In genomic region chr17:51251010-51251409, GRCh38 we compare ENCODE assay signal across 25 cellular contexts. TPM values are rescaled to one million over a fixed set of nuclear protein-coding genes. Genes with fewer than 3 reads are reported as not detected.
DNase-seq lines count a peak whose midpoint lies in the region; ATAC-seq and TF ChIP-seq lines count a peak whose summit lies in the region.
"Had no signal": no experiment of that assay in that cellular context is flagged by ENCODE, and none has a peak within 500 bp of the region (broad histone marks: within the 10 kb centered on the region; RNA-seq: fewer than 3 reads in every experiment).

No MANE protein-coding gene starts in this region.

- peak overlapping the region; percentile 6 for H3K4me2 ChIP-seq in skeletal muscle satellite cell (ENCODE audit: low read length)
- H3K4me2 ChIP-seq: KMS-11 had no signal

- no peaks in the 10 kb centered on the region for H3K27me3 Mint-ChIP-seq in activated naive CD8-positive, alpha-beta T cell treated with anti-CD3 and anti-CD28 coated beads for 36 hours
- H3K27me3 Mint-ChIP-seq in activated naive CD8-positive, alpha-beta T cell treated with anti-CD3 and anti-CD28 coated beads, Interleukin-2, amount 50 U/mL, for 24 hours = no peaks in the 10 kb centered on the region
- H3K27me3 Mint-ChIP-seq: brain; CD4-positive, CD25-positive, alpha-beta regulatory T cell; naive thymus-derived CD4-positive, alpha-beta T cell; stimulated activated naive CD8-positive, alpha-beta T cell treated with anti-CD3 and anti-CD28 coated beads, Interleukin-15, Interleukin-2, amounts not matched to agents 100 ng/mL and 50 ng/mL, for 24 hours had no signal

- H3K27ac Mint-ChIP-seq in activated naive CD8-positive, alpha-beta T cell treated with anti-CD3 and anti-CD28 coated beads for 36 hours = peak overlapping the region; percentile 35
- no peak overlapping the region for H3K27ac Mint-ChIP-seq in activated naive CD8-positive, alpha-beta T cell treated with anti-CD3 and anti-CD28 coated beads, Interleukin-2, amount 50 U/mL, for 24 hours
- H3K27ac Mint-ChIP-seq: brain; CD4-positive, CD25-positive, alpha-beta regulatory T cell; endodermal cell; mesothelial cell of epicardium; stimulated activated naive CD8-positive, alpha-beta T cell treated with anti-CD3 and anti-CD28 coated beads, Interleukin-15, Interleukin-2, amounts not matched to agents 100 ng/mL and 50 ng/mL, for 24 hours had no signal

- H3K4me1 ChIP-seq in skeletal muscle satellite cell (ENCODE audit: control insufficient read depth, insufficient read depth, low read length) = peaks cover 17% of the 10 kb centered on the region
- peaks cover 3% of the 10 kb centered on the region for H3K4me1 ChIP-seq in colonic mucosa

- H3K27me3 ChIP-seq in brain microvascular endothelial cell (replicated peaks) = no peaks in the 10 kb centered on the region
- H3K27me3 ChIP-seq in skeletal muscle satellite cell (ENCODE audit: control insufficient read depth, insufficient read depth, low read length) = no peaks in the 10 kb centered on the region
- no peaks in the 10 kb centered on the region for H3K27me3 ChIP-seq in colonic mucosa
- H3K27me3 ChIP-seq: right atrium auricular region had no signal

- H3K36me3 ChIP-seq in brain microvascular endothelial cell (replicated peaks) (no peaks in the 10 kb centered on the region), skeletal muscle satellite cell (ENCODE audit: insufficient read depth, low read length) (peaks cover 12% of the 10 kb centered on the region), colonic mucosa (no peaks in the 10 kb centered on the region)
- H3K36me3 ChIP-seq: right atrium auricular region had no signal

- no peak overlapping the region for H3K4me3 Mint-ChIP-seq in activated naive CD8-positive, alpha-beta T cell treated with anti-CD3 and anti-CD28 coated beads for 36 hours
- no peak overlapping the region for H3K4me3 Mint-ChIP-seq in activated naive CD8-positive, alpha-beta T cell treated with anti-CD3 and anti-CD28 coated beads, Interleukin-2, amount 50 U/mL, for 24 hours
- H3K4me3 Mint-ChIP-seq: brain; endodermal cell; mesothelial cell of epicardium; stimulated activated naive CD8-positive, alpha-beta T cell treated with anti-CD3 and anti-CD28 coated beads, Interleukin-15, Interleukin-2, amounts not matched to agents 100 ng/mL and 50 ng/mL, for 24 hours had no signal

- H3K9ac ChIP-seq in skeletal muscle satellite cell (ENCODE audit: low read depth, low read length) = peak overlapping the region; percentile 8
- no peak overlapping the region for H3K9ac ChIP-seq in colonic mucosa (ENCODE audit: low read depth in 2 of 2, low read length in 2 of 2)
- H3K9ac ChIP-seq: KMS-11 had no signal

- no peaks in the 10 kb centered on the region for H3K9me3 Mint-ChIP-seq in activated naive CD8-positive, alpha-beta T cell treated with anti-CD3 and anti-CD28 coated beads for 36 hours
- no peaks in the 10 kb centered on the region for H3K9me3 Mint-ChIP-seq in activated naive CD8-positive, alpha-beta T cell treated with anti-CD3 and anti-CD28 coated beads, Interleukin-2, amount 50 U/mL, for 24 hours
- H3K9me3 Mint-ChIP-seq: CD4-positive, CD25-positive, alpha-beta regulatory T cell; naive thymus-derived CD4-positive, alpha-beta T cell; stimulated activated naive CD8-positive, alpha-beta T cell treated with anti-CD3 and anti-CD28 coated beads, Interleukin-15, Interleukin-2, amounts not matched to agents 100 ng/mL and 50 ng/mL, for 24 hours had no signal

- H3K4me1 Mint-ChIP-seq in activated naive CD8-positive, alpha-beta T cell treated with anti-CD3 and anti-CD28 coated beads for 36 hours = peaks cover 27% of the 10 kb centered on the region
- peaks cover 28% of the 10 kb centered on the region for H3K4me1 Mint-ChIP-seq in activated naive CD8-positive, alpha-beta T cell treated with anti-CD3 and anti-CD28 coated beads, Interleukin-2, amount 50 U/mL, for 24 hours
- H3K4me1 Mint-ChIP-seq: endodermal cell had no signal

- H3K4me3 ChIP-seq in brain microvascular endothelial cell (ENCODE audit: low read depth, low read length) (no peak overlapping the region), skeletal muscle satellite cell (ENCODE audit: low read length) (no peak overlapping the region), colonic mucosa (no peak overlapping the region)
- H3K4me3 ChIP-seq: coronary artery, left ventricle myocardium inferior, right atrium auricular region had no signal

- H3K27ac ChIP-seq in brain microvascular endothelial cell (peak overlapping the region; percentile 44), colonic mucosa (no peak overlapping the region)
- H3K27ac ChIP-seq: coronary artery, KMS-11, left ventricle myocardium inferior, right atrium auricular region had no signal

- ATAC-seq in activated naive CD8-positive, alpha-beta T cell treated with anti-CD3 and anti-CD28 coated beads, Interleukin-2, amount 50 U/mL, for 24 hours = no peak
- ATAC-seq in GM18909 (IDR thresholded peaks at IDR 0.05; ENCODE audit: poor library complexity, unreplicated experiment) = no peak
- ATAC-seq: naive thymus-derived CD4-positive, alpha-beta T cell had no signal

- no peak for DNase-seq in activated naive CD8-positive, alpha-beta T cell treated with anti-CD3 and anti-CD28 coated beads for 36 hours
- DNase-seq in activated naive CD8-positive, alpha-beta T cell treated with anti-CD3 and anti-CD28 coated beads, Interleukin-2, amount 50 U/mL, for 24 hours = no peak
- DNase-seq in HT1080 (ENCODE audit: low read depth) (peak; percentile 69), brain microvascular endothelial cell (no peak), colonic mucosa (no peak), GM20000 (ENCODE audit: low spot score) (no peak)
- DNase-seq: activated CD4-positive, alpha-beta T cell treated with anti-CD3 and anti-CD28 coated beads for 1 hour; activated effector memory CD4-positive, alpha-beta T cell treated with Interleukin-2 at 50 U/mL for 16 hours; CD4-positive, CD25-positive, alpha-beta regulatory T cell; DMS 273 treated with DMSO at 0.1 percent for 48 hours; endodermal cell; left ventricle myocardium inferior; naive thymus-derived CD4-positive, alpha-beta T cell; NCI-H1436; NCI-H510A treated with DMSO at 0.1 percent for 48 hours; NK-92 treated with Interleukin-12 subunit alpha and Interleukin-12 subunit beta, amount 100 ng/mL, for 24 hours; SHP77 had no signal

- H3K9me3 ChIP-seq in skeletal muscle satellite cell (replicated peaks; ENCODE audit: low read length) (no peaks in the 10 kb centered on the region), colonic mucosa (no peaks in the 10 kb centered on the region)
- H3K9me3 ChIP-seq: left ventricle myocardium inferior, right atrium auricular region had no signal

- intact Hi-C loops in colonic mucosa (cut with DNase I) = loop anchor here (10.0 kb wide), 1 partner anchor 76 kb away; no protein-coding TSS in a partner anchor

- in situ Hi-C loops in brain microvascular endothelial cell (cut with HindIII; ENCODE audit: low pct_ligation_motif_present, low sequenced_read_pairs) = no loop called here

- no peak for TF ChIP-seq CTCF in brain microvascular endothelial cell (IDR thresholded peaks at IDR 0.05; ENCODE audit: low read depth, low read length, missing control alignments)
- no peak for TF ChIP-seq CTCF in colonic mucosa (IDR thresholded peaks at IDR 0.05)
- no peak for TF ChIP-seq CTCF in GM20000 (IDR thresholded peaks at IDR 0.05; ENCODE audit: extremely low read depth, missing control alignments)

- H3K36me3 Mint-ChIP-seq in activated naive CD8-positive, alpha-beta T cell treated with anti-CD3 and anti-CD28 coated beads for 36 hours = peaks cover 33% of the 10 kb centered on the region
- H3K36me3 Mint-ChIP-seq in activated naive CD8-positive, alpha-beta T cell treated with anti-CD3 and anti-CD28 coated beads, Interleukin-2, amount 50 U/mL, for 24 hours (ENCODE audit: low read depth) = peaks cover 48% of the 10 kb centered on the region

RNA-seq across cellular contexts. Expression of gene MBTD1, which starts 8.8 kb away (rescaled TPM):
- 1 to 10 TPM; 7.6 to 8.1 TPM for total RNA-seq in activated naive CD8-positive, alpha-beta T cell treated with anti-CD3 and anti-CD28 coated beads for 36 hours
- 4.2 and 5.3 TPM in 2 replicates for total RNA-seq in HT1080 (2014; rRNA removed; shearing (Covaris generic))
- polyA plus RNA-seq in HT1080 (2015; cell fraction: cytosol; rRNA removed) = 6.0 and 8.1 TPM in 2 replicates
- polyA plus RNA-seq in HT1080 (2015; cell fraction: nucleus; rRNA removed) = 21.2 and 22.6 TPM in 2 replicates
- 5.6 and 6.6 TPM in 2 replicates for total RNA-seq in skeletal muscle satellite cell (2012; rRNA removed)
- total RNA-seq in colonic mucosa = 10 to 100 TPM; 11.3 to 14.9 TPM

RNA-seq across cellular contexts. Expression of gene UTP18, which starts 9.3 kb away (rescaled TPM):
- total RNA-seq in activated naive CD8-positive, alpha-beta T cell treated with anti-CD3 and anti-CD28 coated beads for 36 hours = 10 to 100 TPM; 74.6 to 77.8 TPM
- 57.8 and 74.7 TPM in 2 replicates for total RNA-seq in HT1080 (2014; rRNA removed; shearing (Covaris generic))
- polyA plus RNA-seq in HT1080 (2015; cell fraction: cytosol; rRNA removed) = 52.6 and 55.6 TPM in 2 replicates
- polyA plus RNA-seq in HT1080 (2015; cell fraction: nucleus; rRNA removed) = 48.9 and 57.3 TPM in 2 replicates
- total RNA-seq in skeletal muscle satellite cell (2012; rRNA removed) = 43.2 and 52.2 TPM in 2 replicates
- total RNA-seq in colonic mucosa = 10 to 100 TPM; 20.0 to 30.9 TPM
